In the genomic region with DNA sequence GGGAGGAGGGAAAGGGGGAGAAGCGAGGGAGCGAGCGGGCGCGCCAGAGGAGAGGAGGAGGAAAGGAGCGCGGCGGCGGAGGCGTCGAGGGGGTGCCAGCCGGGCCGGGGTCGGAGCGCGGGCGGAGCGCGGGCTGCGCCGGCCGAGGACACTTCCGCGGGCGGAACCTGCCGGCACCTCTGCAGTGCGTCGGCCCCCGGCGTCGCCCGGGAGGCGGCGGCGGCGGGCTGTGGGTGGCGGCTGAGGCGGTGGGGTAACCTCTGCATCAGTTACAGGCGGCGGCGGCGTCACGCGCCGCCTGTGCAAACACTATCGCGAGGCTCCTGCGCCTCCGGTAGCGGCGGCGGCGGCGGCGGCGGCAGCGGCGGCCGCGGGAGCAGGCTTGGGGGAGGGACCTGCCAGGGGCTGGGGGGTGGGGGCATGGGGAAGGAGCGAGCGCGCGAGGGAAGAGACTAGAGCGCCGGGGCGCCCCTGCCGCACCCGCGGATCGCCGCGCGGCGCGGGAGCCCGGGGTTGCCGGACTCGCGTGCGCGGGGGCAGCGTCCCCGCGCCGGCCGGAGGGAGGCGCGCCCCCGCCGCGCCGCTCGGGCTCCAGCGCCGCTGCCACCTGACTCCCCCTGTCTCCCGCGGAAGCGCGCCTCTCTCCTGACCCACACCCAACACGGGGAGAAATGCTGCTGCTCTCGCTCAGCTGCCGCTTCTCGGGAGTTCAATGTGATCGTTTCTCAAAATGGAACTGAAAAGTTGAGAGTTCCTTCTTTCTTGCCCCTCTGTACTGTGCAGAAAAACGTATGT, we compare ENCODE assay signal across 8 cellular contexts. TPM values are rescaled to one million over a fixed set of nuclear protein-coding genes. Genes with fewer than 3 reads are reported as not detected.
DNase-seq lines count a peak whose midpoint lies in the region; ATAC-seq and TF ChIP-seq lines count a peak whose summit lies in the region.

A gene (minus strand): TSS at position 264 of the 795 bp plus-strand sequence. CDS start 465 bp downstream, outside the sequence.

- peaks cover 41% of the 10 kb centered on the region for H3K4me1 Mint-ChIP-seq in chondrocyte (ENCODE audit: low read depth)

- no peaks in the 10 kb centered on the region for H3K9me3 Mint-ChIP-seq in chondrocyte (ENCODE audit: low read depth)

- ATAC-seq in GM18873 (IDR thresholded peaks at IDR 0.05; ENCODE audit: low FRiP score, unreplicated experiment) (peak; percentile 54), HG03135 (IDR thresholded peaks at IDR 0.05; ENCODE audit: unreplicated experiment) (peak; percentile 53)

- DNase-seq in AG08395 (ENCODE audit: low spot score) (peak; percentile 82), NCI-H345 treated with DMSO at 0.1 percent for 48 hours (lab: John Stamatoyannopoulos, UW; ENCODE audit: unreplicated experiment) (peak; percentile 40), chondrocyte (ENCODE audit: low spot score) (no peak), kidney tubule cell (ENCODE audit: low spot score) (peak; percentile 83)
- DNase-seq in activated CD4-positive, alpha-beta T cell treated with anti-CD3 and anti-CD28 coated beads for 1 hour, result peak; percentile 66
- DNase-seq in stimulated activated CD4-positive, alpha-beta T cell treated with anti-CD3 and anti-CD28 coated beads, Interleukin-1b, Interleukin-23, amount 100 ng/mL, for 24 hours (ENCODE audit: low read depth in 4 of 4, low spot score in 1 of 4), result peak; percentile 21 to 62 (median 45)

- peak within 1 kb of the TSS; percentile 95 for H3K27ac Mint-ChIP-seq in chondrocyte (ENCODE audit: unreplicated experiment)

- no peaks in the 10 kb centered on the region for H3K27me3 Mint-ChIP-seq in chondrocyte (ENCODE audit: low read depth)

- no peak for TF ChIP-seq CTCF in chondrocyte (IDR thresholded peaks at IDR 0.05)

- no peaks in the 10 kb centered on the region for H3K36me3 Mint-ChIP-seq in chondrocyte (ENCODE audit: low read depth)

- H3K4me3 Mint-ChIP-seq in chondrocyte (ENCODE audit: unreplicated experiment), result peak within 1 kb of the TSS; percentile 82

RNA-seq across cellular contexts. Expression of the gene that starts here (rescaled TPM):
- 57.2 to 66.0 TPM (median 64.1 TPM) in 3 replicates for total RNA-seq in chondrocyte
